1 cellular context compared by ENCODE assay signal in the genomic region with DNA sequence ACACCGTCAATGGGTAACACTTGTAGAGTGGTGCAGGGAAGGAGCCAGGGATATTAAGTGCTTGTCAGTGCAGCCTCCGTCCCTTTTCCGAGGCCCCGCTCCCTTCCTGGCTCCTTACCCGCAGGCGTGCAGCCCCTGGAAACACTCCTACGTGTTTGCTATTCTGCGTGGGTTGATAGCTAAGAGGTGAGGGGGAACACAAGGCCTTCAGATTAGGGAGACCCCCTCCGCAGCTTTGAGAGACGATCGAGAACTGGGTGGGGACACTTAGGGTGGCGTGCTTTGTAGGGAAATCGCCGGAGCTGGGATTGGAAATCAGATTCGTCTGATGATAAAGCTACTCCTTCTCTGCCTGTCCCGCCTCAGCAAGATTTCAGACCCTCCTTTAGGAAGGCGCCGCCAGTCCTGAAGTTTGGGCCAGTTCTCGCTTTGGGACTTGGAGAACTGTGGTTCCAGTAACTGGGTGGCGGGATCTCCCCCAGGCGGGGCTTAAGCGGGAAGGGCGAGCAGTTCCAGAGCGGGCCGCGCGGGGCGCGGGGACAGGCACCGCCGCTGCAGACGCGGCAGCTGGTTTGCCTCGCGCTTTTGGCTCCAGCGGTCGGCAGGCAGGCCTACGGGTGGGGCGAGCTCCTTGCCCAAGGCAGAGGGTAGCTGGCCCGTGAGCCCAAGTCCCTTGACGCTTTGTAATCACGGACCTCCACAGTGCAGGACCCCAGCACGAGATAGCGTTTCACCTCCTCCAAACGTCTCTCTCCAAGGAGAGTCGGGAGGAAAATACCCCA.
TF ChIP-seq lines count a peak whose summit lies in the region.

No MANE protein-coding gene starts in this region.

TF ChIP-seq in HepG2, 621 proteins besides CTCF, POLR2A, EP300 and RAD21 (continued from another document and continues in another):
- TF ChIP-seq ZNF589 (CRISPR knock-in tag; conservative IDR thresholded peaks at IDR 0.05) (no peak), ZFYVE20 (CRISPR knock-in tag; IDR thresholded peaks at IDR 0.05; ENCODE audit: borderline replicate concordance, low read depth) (no peak), ZNF550 (CRISPR knock-in tag; IDR thresholded peaks at IDR 0.05; ENCODE audit: borderline replicate concordance) (no peak), ZNF790 (CRISPR knock-in tag; IDR thresholded peaks at IDR 0.05; ENCODE audit: borderline replicate concordance) (no peak), ZNF329 (CRISPR knock-in tag; IDR thresholded peaks at IDR 0.05; ENCODE audit: low read depth) (no peak), PAF1 (CRISPR knock-in tag; IDR thresholded peaks at IDR 0.05) (no peak), ZNF337 (CRISPR knock-in tag; IDR thresholded peaks at IDR 0.05; ENCODE audit: borderline replicate concordance, low read depth) (no peak), ZNF343 (CRISPR knock-in tag; IDR thresholded peaks at IDR 0.05) (no peak; the same call in 1 of the 2 replicates), CAMTA2 (CRISPR knock-in tag; IDR thresholded peaks at IDR 0.05; ENCODE audit: borderline replicate concordance) (no peak), NFYB (CRISPR knock-in tag; IDR thresholded peaks at IDR 0.05) (no peak), ZBTB38 (CRISPR knock-in tag; IDR thresholded peaks at IDR 0.05) (no peak), ZNF816 (CRISPR knock-in tag; IDR thresholded peaks at IDR 0.05; ENCODE audit: borderline replicate concordance) (no peak), ZNF432 (CRISPR knock-in tag; IDR thresholded peaks at IDR 0.05; ENCODE audit: borderline replicate concordance) (no peak), ZNF678 (CRISPR knock-in tag; IDR thresholded peaks at IDR 0.05) (no peak), IKZF4 (CRISPR knock-in tag; IDR thresholded peaks at IDR 0.05; ENCODE audit: borderline replicate concordance, low read depth, not compliant biosample characterization) (no peak), ZNF607 (CRISPR knock-in tag; IDR thresholded peaks at IDR 0.05; ENCODE audit: borderline replicate concordance) (no peak), RFXAP (CRISPR knock-in tag; IDR thresholded peaks at IDR 0.05; ENCODE audit: borderline replicate concordance) (0 out of 2 replicates have a peak, but pooled peaks have one; percentile 44), NFATC3 (CRISPR knock-in tag; IDR thresholded peaks at IDR 0.05) (no peak), ATF7-NPFF (CRISPR knock-in tag; IDR thresholded peaks at IDR 0.05; ENCODE audit: low read depth) (no peak), ZSCAN31 (CRISPR knock-in tag; IDR thresholded peaks at IDR 0.05; ENCODE audit: low read depth) (peak; percentile 46; the same call in 1 of the 2 replicates), ZBTB7B (CRISPR knock-in tag; IDR thresholded peaks at IDR 0.05) (peak; percentile 53; the same call in 1 of the 2 replicates), ZNF619 (CRISPR knock-in tag; IDR thresholded peaks at IDR 0.05) (no peak), IRF2 (CRISPR knock-in tag; IDR thresholded peaks at IDR 0.05) (no peak), FOXA3 (CRISPR knock-in tag; IDR thresholded peaks at IDR 0.05) (no peak), NR2C2 (CRISPR knock-in tag; IDR thresholded peaks at IDR 0.05; ENCODE audit: borderline replicate concordance) (no peak), PHF20 (CRISPR knock-in tag; IDR thresholded peaks at IDR 0.05) (no peak), ZNF510 (CRISPR knock-in tag; IDR thresholded peaks at IDR 0.05; ENCODE audit: low read depth) (no peak), POLR2G (IDR thresholded peaks at IDR 0.05; ENCODE audit: low read depth, low read length) (no peak), LCORL (IDR thresholded peaks at IDR 0.05) (no peak), LCORL (CRISPR knock-in tag; IDR thresholded peaks at IDR 0.05) (0 out of 2 replicates have a peak, but pooled peaks have one; percentile 33), TEAD3 (CRISPR knock-in tag; optimal IDR thresholded peaks at IDR 0.05; ENCODE audit: borderline replicate concordance) (peak; percentile 26), CENPX (CRISPR knock-in tag; IDR thresholded peaks at IDR 0.05) (no peak), ZNF33B (CRISPR knock-in tag; IDR thresholded peaks at IDR 0.05) (no peak), CENPT (CRISPR knock-in tag; IDR thresholded peaks at IDR 0.05; ENCODE audit: low read depth) (no peak), POLR2AphosphoS2 (IDR thresholded peaks at IDR 0.05; ENCODE audit: low read depth, low read length) (no peak)
- TF ChIP-seq, protein P1, sequence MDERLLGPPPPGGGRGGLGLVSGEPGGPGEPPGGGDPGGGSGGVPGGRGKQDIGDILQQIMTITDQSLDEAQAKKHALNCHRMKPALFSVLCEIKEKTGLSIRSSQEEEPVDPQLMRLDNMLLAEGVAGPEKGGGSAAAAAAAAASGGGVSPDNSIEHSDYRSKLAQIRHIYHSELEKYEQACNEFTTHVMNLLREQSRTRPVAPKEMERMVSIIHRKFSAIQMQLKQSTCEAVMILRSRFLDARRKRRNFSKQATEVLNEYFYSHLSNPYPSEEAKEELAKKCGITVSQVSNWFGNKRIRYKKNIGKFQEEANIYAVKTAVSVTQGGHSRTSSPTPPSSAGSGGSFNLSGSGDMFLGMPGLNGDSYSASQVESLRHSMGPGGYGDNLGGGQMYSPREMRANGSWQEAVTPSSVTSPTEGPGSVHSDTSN (CRISPR knock-in tag; IDR thresholded peaks at IDR 0.05): no peak
- TF ChIP-seq, protein P2, sequence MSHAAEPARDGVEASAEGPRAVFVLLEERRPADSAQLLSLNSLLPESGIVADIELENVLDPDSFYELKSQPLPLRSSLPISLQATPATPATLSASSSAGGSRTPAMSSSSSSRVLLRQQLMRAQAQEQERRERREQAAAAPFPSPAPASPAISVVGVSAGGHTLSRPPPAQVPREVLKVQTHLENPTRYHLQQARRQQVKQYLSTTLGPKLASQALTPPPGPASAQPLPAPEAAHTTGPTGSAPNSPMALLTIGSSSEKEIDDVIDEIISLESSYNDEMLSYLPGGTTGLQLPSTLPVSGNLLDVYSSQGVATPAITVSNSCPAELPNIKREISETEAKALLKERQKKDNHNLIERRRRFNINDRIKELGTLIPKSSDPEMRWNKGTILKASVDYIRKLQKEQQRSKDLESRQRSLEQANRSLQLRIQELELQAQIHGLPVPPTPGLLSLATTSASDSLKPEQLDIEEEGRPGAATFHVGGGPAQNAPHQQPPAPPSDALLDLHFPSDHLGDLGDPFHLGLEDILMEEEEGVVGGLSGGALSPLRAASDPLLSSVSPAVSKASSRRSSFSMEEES (CRISPR knock-in tag; IDR thresholded peaks at IDR 0.05): no peak
- TF ChIP-seq, protein P3, sequence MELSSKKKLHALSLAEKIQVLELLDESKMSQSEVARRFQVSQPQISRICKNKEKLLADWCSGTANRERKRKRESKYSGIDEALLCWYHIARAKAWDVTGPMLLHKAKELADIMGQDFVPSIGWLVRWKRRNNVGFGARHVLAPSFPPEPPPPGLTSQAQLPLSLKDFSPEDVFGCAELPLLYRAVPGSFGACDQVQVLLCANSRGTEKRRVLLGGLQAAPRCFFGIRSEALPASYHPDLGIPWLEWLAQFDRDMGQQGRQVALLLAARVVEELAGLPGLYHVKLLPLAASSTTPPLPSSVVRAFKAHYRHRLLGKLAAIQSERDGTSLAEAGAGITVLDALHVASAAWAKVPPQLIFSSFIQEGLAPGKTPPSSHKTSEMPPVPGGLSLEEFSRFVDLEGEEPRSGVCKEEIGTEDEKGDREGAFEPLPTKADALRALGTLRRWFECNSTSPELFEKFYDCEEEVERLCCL (CRISPR knock-in tag; IDR thresholded peaks at IDR 0.05; ENCODE audit: borderline replicate concordance): no peak
- TF ChIP-seq, protein P4, sequence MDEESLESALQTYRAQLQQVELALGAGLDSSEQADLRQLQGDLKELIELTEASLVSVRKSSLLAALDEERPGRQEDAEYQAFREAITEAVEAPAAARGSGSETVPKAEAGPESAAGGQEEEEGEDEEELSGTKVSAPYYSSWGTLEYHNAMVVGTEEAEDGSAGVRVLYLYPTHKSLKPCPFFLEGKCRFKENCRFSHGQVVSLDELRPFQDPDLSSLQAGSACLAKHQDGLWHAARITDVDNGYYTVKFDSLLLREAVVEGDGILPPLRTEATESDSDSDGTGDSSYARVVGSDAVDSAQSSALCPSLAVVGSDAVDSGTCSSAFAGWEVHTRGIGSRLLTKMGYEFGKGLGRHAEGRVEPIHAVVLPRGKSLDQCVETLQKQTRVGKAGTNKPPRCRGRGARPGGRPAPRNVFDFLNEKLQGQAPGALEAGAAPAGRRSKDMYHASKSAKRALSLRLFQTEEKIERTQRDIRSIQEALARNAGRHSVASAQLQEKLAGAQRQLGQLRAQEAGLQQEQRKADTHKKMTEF (CRISPR knock-in tag; IDR thresholded peaks at IDR 0.05): no peak
- TF ChIP-seq, protein P5, sequence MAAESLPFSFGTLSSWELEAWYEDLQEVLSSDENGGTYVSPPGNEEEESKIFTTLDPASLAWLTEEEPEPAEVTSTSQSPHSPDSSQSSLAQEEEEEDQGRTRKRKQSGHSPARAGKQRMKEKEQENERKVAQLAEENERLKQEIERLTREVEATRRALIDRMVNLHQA (CRISPR knock-in tag; IDR thresholded peaks at IDR 0.05): no peak
- TF ChIP-seq, protein P6, sequence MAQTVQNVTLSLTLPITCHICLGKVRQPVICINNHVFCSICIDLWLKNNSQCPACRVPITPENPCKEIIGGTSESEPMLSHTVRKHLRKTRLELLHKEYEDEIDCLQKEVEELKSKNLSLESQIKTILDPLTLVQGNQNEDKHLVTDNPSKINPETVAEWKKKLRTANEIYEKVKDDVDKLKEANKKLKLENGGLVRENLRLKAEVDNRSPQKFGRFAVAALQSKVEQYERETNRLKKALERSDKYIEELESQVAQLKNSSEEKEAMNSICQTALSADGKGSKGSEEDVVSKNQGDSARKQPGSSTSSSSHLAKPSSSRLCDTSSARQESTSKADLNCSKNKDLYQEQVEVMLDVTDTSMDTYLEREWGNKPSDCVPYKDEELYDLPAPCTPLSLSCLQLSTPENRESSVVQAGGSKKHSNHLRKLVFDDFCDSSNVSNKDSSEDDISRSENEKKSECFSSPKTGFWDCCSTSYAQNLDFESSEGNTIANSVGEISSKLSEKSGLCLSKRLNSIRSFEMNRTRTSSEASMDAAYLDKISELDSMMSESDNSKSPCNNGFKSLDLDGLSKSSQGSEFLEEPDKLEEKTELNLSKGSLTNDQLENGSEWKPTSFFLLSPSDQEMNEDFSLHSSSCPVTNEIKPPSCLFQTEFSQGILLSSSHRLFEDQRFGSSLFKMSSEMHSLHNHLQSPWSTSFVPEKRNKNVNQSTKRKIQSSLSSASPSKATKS (CRISPR knock-in tag; IDR thresholded peaks at IDR 0.05): no peak
- TF ChIP-seq, protein P7, sequence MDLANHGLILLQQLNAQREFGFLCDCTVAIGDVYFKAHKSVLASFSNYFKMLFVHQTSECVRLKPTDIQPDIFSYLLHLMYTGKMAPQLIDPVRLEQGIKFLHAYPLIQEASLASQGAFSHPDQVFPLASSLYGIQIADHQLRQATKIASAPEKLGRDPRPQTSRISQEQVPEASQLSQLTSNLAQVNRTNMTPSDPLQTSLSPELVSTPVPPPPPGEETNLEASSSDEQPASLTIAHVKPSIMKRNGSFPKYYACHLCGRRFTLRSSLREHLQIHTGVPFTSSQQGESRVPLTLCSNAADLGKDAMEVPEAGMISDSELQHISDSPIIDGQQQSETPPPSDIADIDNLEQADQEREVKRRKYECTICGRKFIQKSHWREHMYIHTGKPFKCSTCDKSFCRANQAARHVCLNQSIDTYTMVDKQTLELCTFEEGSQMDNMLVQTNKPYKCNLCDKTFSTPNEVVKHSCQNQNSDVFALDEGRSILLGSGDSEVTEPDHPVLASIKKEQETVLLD (CRISPR knock-in tag; IDR thresholded peaks at IDR 0.05; ENCODE audit: low read depth): no peak
- TF ChIP-seq, protein P8, sequence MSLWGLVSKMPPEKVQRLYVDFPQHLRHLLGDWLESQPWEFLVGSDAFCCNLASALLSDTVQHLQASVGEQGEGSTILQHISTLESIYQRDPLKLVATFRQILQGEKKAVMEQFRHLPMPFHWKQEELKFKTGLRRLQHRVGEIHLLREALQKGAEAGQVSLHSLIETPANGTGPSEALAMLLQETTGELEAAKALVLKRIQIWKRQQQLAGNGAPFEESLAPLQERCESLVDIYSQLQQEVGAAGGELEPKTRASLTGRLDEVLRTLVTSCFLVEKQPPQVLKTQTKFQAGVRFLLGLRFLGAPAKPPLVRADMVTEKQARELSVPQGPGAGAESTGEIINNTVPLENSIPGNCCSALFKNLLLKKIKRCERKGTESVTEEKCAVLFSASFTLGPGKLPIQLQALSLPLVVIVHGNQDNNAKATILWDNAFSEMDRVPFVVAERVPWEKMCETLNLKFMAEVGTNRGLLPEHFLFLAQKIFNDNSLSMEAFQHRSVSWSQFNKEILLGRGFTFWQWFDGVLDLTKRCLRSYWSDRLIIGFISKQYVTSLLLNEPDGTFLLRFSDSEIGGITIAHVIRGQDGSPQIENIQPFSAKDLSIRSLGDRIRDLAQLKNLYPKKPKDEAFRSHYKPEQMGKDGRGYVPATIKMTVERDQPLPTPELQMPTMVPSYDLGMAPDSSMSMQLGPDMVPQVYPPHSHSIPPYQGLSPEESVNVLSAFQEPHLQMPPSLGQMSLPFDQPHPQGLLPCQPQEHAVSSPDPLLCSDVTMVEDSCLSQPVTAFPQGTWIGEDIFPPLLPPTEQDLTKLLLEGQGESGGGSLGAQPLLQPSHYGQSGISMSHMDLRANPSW (CRISPR knock-in tag; IDR thresholded peaks at IDR 0.05; ENCODE audit: borderline replicate concordance): no peak
- TF ChIP-seq, protein P9, sequence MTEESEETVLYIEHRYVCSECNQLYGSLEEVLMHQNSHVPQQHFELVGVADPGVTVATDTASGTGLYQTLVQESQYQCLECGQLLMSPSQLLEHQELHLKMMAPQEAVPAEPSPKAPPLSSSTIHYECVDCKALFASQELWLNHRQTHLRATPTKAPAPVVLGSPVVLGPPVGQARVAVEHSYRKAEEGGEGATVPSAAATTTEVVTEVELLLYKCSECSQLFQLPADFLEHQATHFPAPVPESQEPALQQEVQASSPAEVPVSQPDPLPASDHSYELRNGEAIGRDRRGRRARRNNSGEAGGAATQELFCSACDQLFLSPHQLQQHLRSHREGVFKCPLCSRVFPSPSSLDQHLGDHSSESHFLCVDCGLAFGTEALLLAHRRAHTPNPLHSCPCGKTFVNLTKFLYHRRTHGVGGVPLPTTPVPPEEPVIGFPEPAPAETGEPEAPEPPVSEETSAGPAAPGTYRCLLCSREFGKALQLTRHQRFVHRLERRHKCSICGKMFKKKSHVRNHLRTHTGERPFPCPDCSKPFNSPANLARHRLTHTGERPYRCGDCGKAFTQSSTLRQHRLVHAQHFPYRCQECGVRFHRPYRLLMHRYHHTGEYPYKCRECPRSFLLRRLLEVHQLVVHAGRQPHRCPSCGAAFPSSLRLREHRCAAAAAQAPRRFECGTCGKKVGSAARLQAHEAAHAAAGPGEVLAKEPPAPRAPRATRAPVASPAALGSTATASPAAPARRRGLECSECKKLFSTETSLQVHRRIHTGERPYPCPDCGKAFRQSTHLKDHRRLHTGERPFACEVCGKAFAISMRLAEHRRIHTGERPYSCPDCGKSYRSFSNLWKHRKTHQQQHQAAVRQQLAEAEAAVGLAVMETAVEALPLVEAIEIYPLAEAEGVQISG (CRISPR knock-in tag; IDR thresholded peaks at IDR 0.05): peak; percentile 57; the same call in 1 of the 2 replicates
- TF ChIP-seq, protein P10, sequence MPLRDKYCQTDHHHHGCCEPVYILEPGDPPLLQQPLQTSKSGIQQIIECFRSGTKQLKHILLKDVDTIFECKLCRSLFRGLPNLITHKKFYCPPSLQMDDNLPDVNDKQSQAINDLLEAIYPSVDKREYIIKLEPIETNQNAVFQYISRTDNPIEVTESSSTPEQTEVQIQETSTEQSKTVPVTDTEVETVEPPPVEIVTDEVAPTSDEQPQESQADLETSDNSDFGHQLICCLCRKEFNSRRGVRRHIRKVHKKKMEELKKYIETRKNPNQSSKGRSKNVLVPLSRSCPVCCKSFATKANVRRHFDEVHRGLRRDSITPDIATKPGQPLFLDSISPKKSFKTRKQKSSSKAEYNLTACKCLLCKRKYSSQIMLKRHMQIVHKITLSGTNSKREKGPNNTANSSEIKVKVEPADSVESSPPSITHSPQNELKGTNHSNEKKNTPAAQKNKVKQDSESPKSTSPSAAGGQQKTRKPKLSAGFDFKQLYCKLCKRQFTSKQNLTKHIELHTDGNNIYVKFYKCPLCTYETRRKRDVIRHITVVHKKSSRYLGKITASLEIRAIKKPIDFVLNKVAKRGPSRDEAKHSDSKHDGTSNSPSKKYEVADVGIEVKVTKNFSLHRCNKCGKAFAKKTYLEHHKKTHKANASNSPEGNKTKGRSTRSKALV (CRISPR knock-in tag; IDR thresholded peaks at IDR 0.05): peak; percentile 87
